14 cellular contexts compared by ENCODE assay signal in genomic region chr3:120396469-120396868, GRCh38. TPM values are rescaled to one million over a fixed set of nuclear protein-coding genes. Genes with fewer than 3 reads are reported as not detected.
"Had no signal": no experiment of that assay in that cellular context is flagged by ENCODE, and none has a peak within 500 bp of the region (broad histone marks: within the 10 kb centered on the region; RNA-seq: fewer than 3 reads in every experiment).

No MANE protein-coding gene starts in this region.

- H3K4me3 ChIP-seq: heart left ventricle, lung, thyroid gland had no signal

- H3K4me1 ChIP-seq: heart left ventricle, thyroid gland had no signal

- H3K27me3 ChIP-seq: heart left ventricle, thyroid gland had no signal

- H3K27ac ChIP-seq: thyroid gland had no signal

- DNase-seq: activated B cell treated with CpG ODN at 0.5 μM for 24 hours; activated CD8-positive, alpha-beta memory T cell treated with anti-CD3 and anti-CD28 coated beads, Interleukin-2, amount 50 U/mL, for 48 hours; activated gamma-delta T cell; activated T-cell treated with anti-CD3 and anti-CD28 coated beads, Interleukin-2, amount 50 U/mL, for 72 hours; amniotic stem cell; central memory CD4-positive, alpha-beta T cell; effector memory CD4-positive, alpha-beta T cell; heart left ventricle; immature natural killer cell; naive B cell; retina; thyroid gland had no signal

- ATAC-seq: activated T-cell treated with anti-CD3 and anti-CD28 coated beads, Interleukin-2, amount 50 U/mL, for 72 hours; heart left ventricle; stimulated activated effector memory CD8-positive, alpha-beta T cell treated with anti-CD3 and anti-CD28 coated beads, Interleukin-12 subunit alpha, Interleukin-12 subunit beta, amount 100 ng/mL, for 72 hours had no signal

- H3K9me3 ChIP-seq: heart left ventricle, thyroid gland had no signal

RNA-seq across cellular contexts. Expression of gene FSTL1, which starts 54.3 kb away (rescaled TPM):
- total RNA-seq: activated B cell treated with CpG ODN at 0.5 μM for 24 hours had no signal
